Comparison of ENCODE assay signal across 17 cellular contexts in the genomic region with DNA sequence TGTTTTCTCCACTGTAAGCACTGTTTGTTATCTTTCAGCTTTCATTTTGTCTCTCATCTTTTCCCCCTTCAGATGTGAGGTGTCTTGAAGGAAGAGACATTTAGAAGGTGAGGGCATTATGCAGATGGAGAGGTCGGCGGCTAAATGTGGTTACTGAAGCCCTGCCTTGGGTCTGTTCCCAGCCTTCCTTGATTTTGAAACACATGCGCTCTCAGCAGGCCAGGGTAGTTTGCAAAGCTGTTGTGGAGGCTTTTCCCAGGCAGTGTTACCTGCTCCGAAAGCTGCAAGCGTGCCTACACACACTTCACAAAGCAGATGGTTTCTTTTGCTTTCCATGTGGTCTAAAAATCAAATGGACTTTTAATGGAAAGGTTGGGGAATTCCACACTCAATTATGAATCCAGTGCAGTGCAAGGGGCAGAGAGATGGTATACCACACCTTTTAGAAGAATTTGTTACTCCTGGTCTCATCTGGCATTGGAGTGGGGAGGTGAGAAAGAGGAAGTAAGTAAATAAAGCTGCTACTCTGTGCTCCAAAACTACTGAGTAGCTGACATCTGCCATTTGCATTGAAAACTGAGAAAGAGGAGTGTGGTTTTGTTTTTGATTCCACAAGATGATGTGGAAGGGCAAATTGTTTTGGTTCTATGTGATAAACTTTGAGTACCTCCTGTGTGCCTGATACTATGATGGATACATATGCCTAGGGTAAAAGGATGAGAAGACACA.
DNase-seq lines count a peak whose midpoint lies in the region; ATAC-seq and TF ChIP-seq lines count a peak whose summit lies in the region.
"Had no signal": no experiment of that assay in that cellular context is flagged by ENCODE, and none has a peak within 500 bp of the region (broad histone marks: within the 10 kb centered on the region; RNA-seq: fewer than 3 reads in every experiment).

No MANE protein-coding gene starts in this region.

- H3K4me3 Mint-ChIP-seq in brain (no peak overlapping the region), immature natural killer cell (no peak overlapping the region)
- H3K4me3 Mint-ChIP-seq: natural killer cell had no signal

- H3K4me3 ChIP-seq in lung, result no peak overlapping the region
- H3K4me3 ChIP-seq: GM23248, transverse colon had no signal

- H3K27ac Mint-ChIP-seq in brain, result peak overlapping the region in 4 of 5 experiments; percentile 39 to 75 (median 56)
- no peak overlapping the region for H3K27ac Mint-ChIP-seq in immature natural killer cell
- H3K27ac Mint-ChIP-seq: natural killer cell had no signal

- H3K4me1 ChIP-seq in lung (ENCODE audit: control insufficient read depth in 2 of 2, insufficient read depth in 2 of 2, low read length in 2 of 2), result peaks cover 7 to 56% of the 10 kb centered on the region in 2 donors

- no peaks in the 10 kb centered on the region for H3K27me3 ChIP-seq in lung (ENCODE audit: control insufficient read depth, insufficient read depth)
- H3K27me3 ChIP-seq: transverse colon had no signal

- H3K9me3 Mint-ChIP-seq in brain (no peaks in the 10 kb centered on the region), immature natural killer cell (no peaks in the 10 kb centered on the region)
- H3K9me3 Mint-ChIP-seq: natural killer cell had no signal

- peak overlapping the region in 1 of 2 donors; percentile 26 for H3K27ac ChIP-seq in lung (ENCODE audit: low read depth in 1 of 2, low read length in 1 of 2)
- H3K27ac ChIP-seq: GM23248, VCaP had no signal

- TF ChIP-seq CTCF in brain (conservative IDR thresholded peaks at IDR 0.05), result no peak
- TF ChIP-seq CTCF in lung (IDR thresholded peaks at IDR 0.05; ENCODE audit: control extremely low read depth, extremely low read depth), result no peak

- in situ Hi-C loops in G401 (cut with HindIII; ENCODE audit: low sequenced_read_pairs), result no loop called here

- ATAC-seq in HG03159 (IDR thresholded peaks at IDR 0.05; ENCODE audit: unreplicated experiment), result peak; percentile 56
- peak; percentile 27 for ATAC-seq in lung (ENCODE audit: insufficient read depth, low FRiP score)
- ATAC-seq in HG02798 (IDR thresholded peaks at IDR 0.05; ENCODE audit: poor library complexity, unreplicated experiment), result no peak
- no peak for ATAC-seq in HG02973 (IDR thresholded peaks at IDR 0.05; ENCODE audit: unreplicated experiment)
- ATAC-seq: natural killer cell had no signal

- DNase-seq in G401 (ENCODE audit: low spot score), result peak; percentile 97
- no peak for DNase-seq in lung (ENCODE audit: low spot score)
- no peak for DNase-seq in NCI-H446 (lab: John Stamatoyannopoulos, UW)
- no peak for DNase-seq in immature natural killer cell
- DNase-seq: activated gamma-delta T cell; effector CD8-positive, alpha-beta T cell; GM23248; natural killer cell; NCI-H1105; NCI-H226; stimulated activated CD4-positive, alpha-beta T cell treated with anti-CD3 and anti-CD28 coated beads, Interleukin-1b, Interleukin-23, amount 100 ng/mL, for 48 hours; transverse colon had no signal

- H3K27me3 Mint-ChIP-seq in brain (peaks cover 2% of the 10 kb centered on the region), immature natural killer cell (ENCODE audit: low read depth in 3 of 3) (peaks cover 2 to 18% (median 9%) of the 10 kb centered on the region in 3 donors)

- no peaks in the 10 kb centered on the region for H3K36me3 ChIP-seq in lung (ENCODE audit: control insufficient read depth in 2 of 2, insufficient read depth in 2 of 2, low read length in 2 of 2)
- H3K36me3 ChIP-seq: transverse colon had no signal

- no peaks in the 10 kb centered on the region for H3K9me3 ChIP-seq in lung (ENCODE audit: control insufficient read depth in 2 of 2, insufficient read depth in 1 of 2, low read length in 1 of 2)
- H3K9me3 ChIP-seq: transverse colon had no signal

- WGBS in lung, 2 donors, result 84 to 93% methylated on average over 5 of the region's 5 CpGs

- peaks cover 86% of the 10 kb centered on the region for H3K4me1 Mint-ChIP-seq in brain
- H3K4me1 Mint-ChIP-seq in immature natural killer cell, result no peaks in the 10 kb centered on the region
- H3K4me1 Mint-ChIP-seq: natural killer cell had no signal

- peaks cover 5% of the 10 kb centered on the region for H3K36me3 Mint-ChIP-seq in brain
- H3K36me3 Mint-ChIP-seq in immature natural killer cell, result peaks cover 0 to 4% (median 0%) of the 10 kb centered on the region in 3 donors
- H3K36me3 Mint-ChIP-seq: natural killer cell had no signal

Comparison
In these comparisons a context has a peak if more than half of its experiments do, and no peak if none do; other contexts are left out.
1. ATAC-seq: peak in HG03159 (single experiment) and lung (single experiment); none in HG02798 (single experiment) and HG02973 (single experiment).
2. H3K27ac Mint-ChIP-seq: peak in brain (4 of 5); none in immature natural killer cell (0 of 6).